In the genomic region with DNA sequence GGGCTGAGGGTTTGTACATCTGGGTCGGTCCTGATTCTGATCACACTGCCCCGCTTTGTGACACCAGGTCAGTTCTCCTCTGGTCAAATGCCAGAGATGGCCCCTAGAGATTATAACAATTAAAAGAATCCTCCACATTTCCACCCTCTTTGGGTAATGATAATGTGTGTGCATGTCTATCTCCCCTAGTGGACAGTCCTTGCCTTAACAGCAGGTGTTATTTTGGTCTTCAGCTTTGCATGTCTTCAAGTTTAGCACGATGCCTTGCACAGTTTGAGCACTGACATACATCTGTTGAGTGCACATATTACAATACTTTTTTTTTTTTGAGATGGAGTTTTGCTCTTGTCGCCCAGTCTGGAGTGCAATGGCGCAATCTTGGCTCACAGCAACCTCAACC, we compare ENCODE assay signal across 10 cellular contexts. TPM values are rescaled to one million over a fixed set of nuclear protein-coding genes. Genes with fewer than 3 reads are reported as not detected.
DNase-seq lines count a peak whose midpoint lies in the region; ATAC-seq and TF ChIP-seq lines count a peak whose summit lies in the region.
"Had no signal": no experiment of that assay in that cellular context is flagged by ENCODE, and none has a peak within 500 bp of the region (broad histone marks: within the 10 kb centered on the region; RNA-seq: fewer than 3 reads in every experiment).

No MANE protein-coding gene starts in this region.

- 92% methylated on average over 5 of the region's 5 CpGs; no CpG with 5 or more reads in 1 of the 2 donors for WGBS in transverse colon (ENCODE audit: low coverage in 1 of 2), 2 donors
- WGBS in heart right ventricle, 2 donors: 93 to 95% methylated on average over 5 of the region's 5 CpGs

- H3K4me1 Mint-ChIP-seq in T-helper 2 cell treated with Interferon-gamma antibody and Interleukin-4, amounts not matched to agents 5 μg/mL and 100 μg/mL, for 36 hours (ENCODE audit: low read depth): no peaks in the 10 kb centered on the region
- H3K4me1 Mint-ChIP-seq: activated CD4-positive, alpha-beta memory T cell treated with anti-CD3 and anti-CD28 coated beads, Interleukin-2, amount 10 ng/mL, durations not matched to agents 7 days and 5 days had no signal

- H3K4me3 ChIP-seq in left ventricle myocardium inferior (no peak overlapping the region), transverse colon (no peak overlapping the region), heart right ventricle (no peak overlapping the region)
- H3K4me3 ChIP-seq in Jurkat, Clone E6-1 (ENCODE audit: low read length): no peak overlapping the region

- DNase-seq in left ventricle myocardium inferior (no peak), Right ventricle myocardium superior (no peak), cerebellar cortex (ENCODE audit: low spot score) (peak; percentile 3), transverse colon (no peak), heart right ventricle (no peak)
- peak; percentile 16 for DNase-seq in Jurkat, Clone E6-1 (ENCODE audit: low read depth, low spot score)
- DNase-seq in T-helper 2 cell treated with Interferon-gamma antibody and Interleukin-4, amounts not matched to agents 5 μg/mL and 100 μg/mL, for 36 hours (ENCODE audit: low spot score): no peak
- DNase-seq in NK-92 treated with Interleukin-12 subunit alpha and Interleukin-12 subunit beta, amount 100 ng/mL, for 24 hours (lab: John Stamatoyannopoulos, UW): no peak
- DNase-seq: activated CD4-positive, alpha-beta memory T cell treated with anti-CD3 and anti-CD28 coated beads, Interleukin-2, amount 10 ng/mL, durations not matched to agents 7 days and 5 days had no signal

- H3K9me3 Mint-ChIP-seq in T-helper 2 cell treated with Interferon-gamma antibody and Interleukin-4, amounts not matched to agents 5 μg/mL and 100 μg/mL, for 36 hours: no peaks in the 10 kb centered on the region
- H3K9me3 Mint-ChIP-seq: activated CD4-positive, alpha-beta memory T cell treated with anti-CD3 and anti-CD28 coated beads, Interleukin-2, amount 10 ng/mL, durations not matched to agents 7 days and 5 days; dendritic cell treated with granulocyte-macrophage colony-stimulating factor and Interleukin-4, amounts not matched to agents 40 ng/mL and 50 ng/mL, for 4 days had no signal

- no peak overlapping the region for H3K27ac ChIP-seq in left ventricle myocardium inferior (replicated peaks)
- H3K27ac ChIP-seq in transverse colon: no peak overlapping the region
- H3K27ac ChIP-seq in heart right ventricle: no peak overlapping the region

- peaks cover 2% of the 10 kb centered on the region for H3K27me3 Mint-ChIP-seq in T-helper 2 cell treated with Interferon-gamma antibody and Interleukin-4, amounts not matched to agents 5 μg/mL and 100 μg/mL, for 36 hours (ENCODE audit: low read depth)
- H3K27me3 Mint-ChIP-seq: activated CD4-positive, alpha-beta memory T cell treated with anti-CD3 and anti-CD28 coated beads, Interleukin-2, amount 10 ng/mL, durations not matched to agents 7 days and 5 days; dendritic cell treated with granulocyte-macrophage colony-stimulating factor and Interleukin-4, amounts not matched to agents 40 ng/mL and 50 ng/mL, for 4 days had no signal

- TF ChIP-seq EP300 in transverse colon (IDR thresholded peaks at IDR 0.05; ENCODE audit: low read depth): no peak

- H3K27ac Mint-ChIP-seq in T-helper 2 cell treated with Interferon-gamma antibody and Interleukin-4, amounts not matched to agents 5 μg/mL and 100 μg/mL, for 36 hours: no peak overlapping the region
- H3K27ac Mint-ChIP-seq: activated CD4-positive, alpha-beta memory T cell treated with anti-CD3 and anti-CD28 coated beads, Interleukin-2, amount 10 ng/mL, durations not matched to agents 7 days and 5 days; dendritic cell treated with granulocyte-macrophage colony-stimulating factor and Interleukin-4, amounts not matched to agents 40 ng/mL and 50 ng/mL, for 4 days had no signal

- intact Hi-C loops in left ventricle myocardium inferior (cut with micrococcal nuclease) (no loop called here), Right ventricle myocardium superior (cut with DNase I) (no loop called here), transverse colon (cut with DNase I; ENCODE audit: low total_unique reads) (no loop called here), heart right ventricle (cut with DNase I) (no loop called here)

- peaks cover 6% of the 10 kb centered on the region for H3K27me3 ChIP-seq in left ventricle myocardium inferior (ENCODE audit: low read depth)
- no peaks in the 10 kb centered on the region for H3K27me3 ChIP-seq in transverse colon
- H3K27me3 ChIP-seq in heart right ventricle: no peaks in the 10 kb centered on the region

- ATAC-seq in Right ventricle myocardium superior (ENCODE audit: poor library complexity) (no peak), heart right ventricle (no peak)

- TF ChIP-seq CTCF in left ventricle myocardium inferior (IDR thresholded peaks at IDR 0.05; ENCODE audit: borderline replicate concordance) (peak; percentile 30), transverse colon (IDR thresholded peaks at IDR 0.05) (peak; percentile 29 to 45 (median 30)), heart right ventricle (IDR thresholded peaks at IDR 0.05) (peak in 2 of 9 donors; percentile 15 to 28)

- H3K4me1 ChIP-seq in left ventricle myocardium inferior (no peaks in the 10 kb centered on the region), transverse colon (peaks cover 0 to 11% (median 5%) of the 10 kb centered on the region in 4 donors), heart right ventricle (no peaks in the 10 kb centered on the region)

- no peaks in the 10 kb centered on the region for H3K36me3 Mint-ChIP-seq in T-helper 2 cell treated with Interferon-gamma antibody and Interleukin-4, amounts not matched to agents 5 μg/mL and 100 μg/mL, for 36 hours (ENCODE audit: low read depth)

- H3K36me3 ChIP-seq in left ventricle myocardium inferior: no peaks in the 10 kb centered on the region
- H3K36me3 ChIP-seq in transverse colon: no peaks in the 10 kb centered on the region
- no peaks in the 10 kb centered on the region for H3K36me3 ChIP-seq in heart right ventricle

- TF ChIP-seq POLR2A in transverse colon (IDR thresholded peaks at IDR 0.05): no peak

- no peaks in the 10 kb centered on the region for H3K9me3 ChIP-seq in left ventricle myocardium inferior (replicated peaks)
- no peaks in the 10 kb centered on the region for H3K9me3 ChIP-seq in transverse colon
- H3K9me3 ChIP-seq in heart right ventricle: no peaks in the 10 kb centered on the region

- in situ Hi-C loops in transverse colon (cut with MboI; ENCODE audit: low pct_ligation_motif_present in 1 of 4, low pct_unique_long_range_greater_than_20kb in 1 of 4, low sequenced_read_pairs in 3 of 4): loop anchor here in 1 of 4 donors (25.0 kb wide), 1 partner anchor 276 kb away; no protein-coding TSS in a partner anchor

- H3K4me3 Mint-ChIP-seq in T-helper 2 cell treated with Interferon-gamma antibody and Interleukin-4, amounts not matched to agents 5 μg/mL and 100 μg/mL, for 36 hours: no peak overlapping the region
- H3K4me3 Mint-ChIP-seq: activated CD4-positive, alpha-beta memory T cell treated with anti-CD3 and anti-CD28 coated beads, Interleukin-2, amount 10 ng/mL, durations not matched to agents 7 days and 5 days; dendritic cell treated with granulocyte-macrophage colony-stimulating factor and Interleukin-4, amounts not matched to agents 40 ng/mL and 50 ng/mL, for 4 days had no signal

RNA-seq across cellular contexts. Expression of gene COX7A2L, which starts 25.7 kb away (rescaled TPM):
- total RNA-seq in left ventricle myocardium inferior (109 TPM), Right ventricle myocardium superior (90.1 TPM), transverse colon (100 to 1,000 TPM in 3 of 4 donors, 10 to 100 TPM in 1; 12.3 to 180 (median 152) TPM), heart right ventricle (100 to 1,000 TPM in 9 of 10 donors, 10 to 100 TPM in 1; 93.9 to 141 (median 107) TPM)
- polyA plus RNA-seq in Jurkat, Clone E6-1 (2012; ENCODE audit: insufficient read depth, insufficient read length): 65.5 TPM
- polyA plus RNA-seq in heart right ventricle: 10 to 100 TPM; 36.4 to 97.8 TPM

Comparison
In these comparisons a context has a peak if more than half of its experiments do, and no peak if none do; other contexts are left out.
1. DNase-seq: peak in Jurkat, Clone E6-1 (single experiment) and cerebellar cortex (single experiment); none in left ventricle myocardium inferior (single experiment), Right ventricle myocardium superior (single experiment), transverse colon (single experiment), T-helper 2 cell treated with Interferon-gamma antibody and Interleukin-4, amounts not matched to agents 5 μg/mL and 100 μg/mL, for 36 hours (single experiment), heart right ventricle (0 of 2) and NK-92 treated with Interleukin-12 subunit alpha and Interleukin-12 subunit beta, amount 100 ng/mL, for 24 hours (single experiment).